Comparison of ENCODE assay signal across 1 cellular context in genomic region chr4:106618920-106619319, GRCh38.
TF ChIP-seq lines count a peak whose summit lies in the region.

No MANE protein-coding gene starts in this region.

TF ChIP-seq in WTC11, 78 proteins besides CTCF, POLR2A, EP300 and RAD21:
- no peak for TF ChIP-seq ZNF281 (CRISPR knock-in tag; IDR thresholded peaks at IDR 0.05)
- no peak for TF ChIP-seq FOXP4 (CRISPR knock-in tag; IDR thresholded peaks at IDR 0.05)
- TF ChIP-seq ZNF532 (CRISPR knock-in tag; IDR thresholded peaks at IDR 0.05; ENCODE audit: borderline replicate concordance): no peak
- no peak for TF ChIP-seq E2F1 (CRISPR knock-in tag; IDR thresholded peaks at IDR 0.05)
- TF ChIP-seq AR (CRISPR knock-in tag; IDR thresholded peaks at IDR 0.05): no peak
- TF ChIP-seq KAT7 (CRISPR knock-in tag; IDR thresholded peaks at IDR 0.05; ENCODE audit: borderline replicate concordance): no peak
- TF ChIP-seq TEAD4 (CRISPR knock-in tag; IDR thresholded peaks at IDR 0.05): no peak
- no peak for TF ChIP-seq SP1 (CRISPR knock-in tag; conservative IDR thresholded peaks at IDR 0.05)
- TF ChIP-seq HMGA2 (CRISPR knock-in tag; IDR thresholded peaks at IDR 0.05): no peak
- TF ChIP-seq ZNF121 (CRISPR knock-in tag; IDR thresholded peaks at IDR 0.05): no peak
- no peak for TF ChIP-seq CREB1 (CRISPR knock-in tag; IDR thresholded peaks at IDR 0.05)
- no peak for TF ChIP-seq CDX4 (CRISPR knock-in tag; IDR thresholded peaks at IDR 0.05; ENCODE audit: borderline replicate concordance)
- TF ChIP-seq RORB (CRISPR knock-in tag; IDR thresholded peaks at IDR 0.05): no peak
- no peak for TF ChIP-seq ZNF219 (CRISPR knock-in tag; IDR thresholded peaks at IDR 0.05; ENCODE audit: borderline replicate concordance)
- TF ChIP-seq RELA (CRISPR knock-in tag; IDR thresholded peaks at IDR 0.05; ENCODE audit: borderline replicate concordance): no peak
- no peak for TF ChIP-seq ZNF317 (CRISPR knock-in tag; IDR thresholded peaks at IDR 0.05; ENCODE audit: borderline replicate concordance, low read depth)
- TF ChIP-seq ETV6 (CRISPR knock-in tag; IDR thresholded peaks at IDR 0.05): no peak
